ENCODE assay signal across 1 cellular context in genomic region chr20:8144282-8145245, GRCh38.
A peak's percentile ranks its signal among the peaks of the same experiment; 100 is the strongest.
TF ChIP-seq lines count a peak whose summit lies in the region.

No MANE protein-coding gene starts in this region.

TF ChIP-seq in HepG2, 621 proteins besides CTCF, POLR2A, EP300 and RAD21 (continued from another document and continues in another):
- TF ChIP-seq, protein P1, sequence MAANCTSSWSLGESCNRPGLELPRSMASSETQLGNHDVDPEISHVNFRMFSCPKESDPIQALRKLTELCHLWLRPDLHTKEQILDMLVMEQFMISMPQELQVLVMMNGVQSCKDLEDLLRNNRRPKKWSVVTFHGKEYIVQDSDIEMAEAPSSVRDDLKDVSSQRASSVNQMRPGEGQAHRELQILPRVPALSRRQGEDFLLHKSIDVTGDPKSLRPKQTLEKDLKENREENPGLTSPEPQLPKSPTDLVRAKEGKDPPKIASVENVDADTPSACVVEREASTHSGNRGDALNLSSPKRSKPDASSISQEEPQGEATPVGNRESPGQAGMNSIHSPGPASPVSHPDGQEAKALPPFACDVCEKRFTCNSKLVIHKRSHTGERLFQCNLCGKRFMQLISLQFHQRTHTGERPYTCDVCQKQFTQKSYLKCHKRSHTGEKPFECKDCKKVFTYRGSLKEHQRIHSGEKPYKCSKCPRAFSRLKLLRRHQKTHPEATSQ (CRISPR knock-in tag; IDR thresholded peaks at IDR 0.05; ENCODE audit: borderline replicate concordance) = peak; percentile 92; the same call in 1 of the 2 replicates
- no peak; the same call in 1 of the 2 replicates for TF ChIP-seq ZNF891 (CRISPR knock-in tag; IDR thresholded peaks at IDR 0.05)
- peak; percentile 88 for TF ChIP-seq ESRRA (CRISPR knock-in tag; IDR thresholded peaks at IDR 0.05; ENCODE audit: low read depth)
- TF ChIP-seq ZNF460 (CRISPR knock-in tag; IDR thresholded peaks at IDR 0.05; ENCODE audit: borderline replicate concordance) = peak; percentile 71; the same call in 1 of the 2 replicates
- TF ChIP-seq ARID3A (IDR thresholded peaks at IDR 0.05; ENCODE audit: low read depth, low read length) = peak; percentile 100
- TF ChIP-seq ZNF510 (CRISPR knock-in tag; IDR thresholded peaks at IDR 0.05; ENCODE audit: low read depth) = peak; percentile 89; the same call in 1 of the 2 replicates
- TF ChIP-seq THRA (CRISPR knock-in tag; IDR thresholded peaks at IDR 0.05; ENCODE audit: borderline replicate concordance) = peak; percentile 91
- TF ChIP-seq, protein P2, sequence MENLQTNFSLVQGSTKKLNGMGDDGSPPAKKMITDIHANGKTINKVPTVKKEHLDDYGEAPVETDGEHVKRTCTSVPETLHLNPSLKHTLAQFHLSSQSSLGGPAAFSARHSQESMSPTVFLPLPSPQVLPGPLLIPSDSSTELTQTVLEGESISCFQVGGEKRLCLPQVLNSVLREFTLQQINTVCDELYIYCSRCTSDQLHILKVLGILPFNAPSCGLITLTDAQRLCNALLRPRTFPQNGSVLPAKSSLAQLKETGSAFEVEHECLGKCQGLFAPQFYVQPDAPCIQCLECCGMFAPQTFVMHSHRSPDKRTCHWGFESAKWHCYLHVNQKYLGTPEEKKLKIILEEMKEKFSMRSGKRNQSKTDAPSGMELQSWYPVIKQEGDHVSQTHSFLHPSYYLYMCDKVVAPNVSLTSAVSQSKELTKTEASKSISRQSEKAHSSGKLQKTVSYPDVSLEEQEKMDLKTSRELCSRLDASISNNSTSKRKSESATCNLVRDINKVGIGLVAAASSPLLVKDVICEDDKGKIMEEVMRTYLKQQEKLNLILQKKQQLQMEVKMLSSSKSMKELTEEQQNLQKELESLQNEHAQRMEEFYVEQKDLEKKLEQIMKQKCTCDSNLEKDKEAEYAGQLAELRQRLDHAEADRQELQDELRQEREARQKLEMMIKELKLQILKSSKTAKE (CRISPR knock-in tag; IDR thresholded peaks at IDR 0.05; ENCODE audit: borderline replicate concordance) = peak; percentile 98
- TF ChIP-seq, protein P3, sequence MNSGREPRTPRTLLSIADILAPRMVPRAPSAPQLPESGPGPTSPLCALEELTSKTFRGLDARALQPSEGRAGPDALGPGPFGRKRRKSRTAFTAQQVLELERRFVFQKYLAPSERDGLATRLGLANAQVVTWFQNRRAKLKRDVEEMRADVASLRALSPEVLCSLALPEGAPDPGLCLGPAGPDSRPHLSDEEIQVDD (CRISPR knock-in tag; IDR thresholded peaks at IDR 0.05; ENCODE audit: borderline replicate concordance) = no peak
- TF ChIP-seq, protein P4, sequence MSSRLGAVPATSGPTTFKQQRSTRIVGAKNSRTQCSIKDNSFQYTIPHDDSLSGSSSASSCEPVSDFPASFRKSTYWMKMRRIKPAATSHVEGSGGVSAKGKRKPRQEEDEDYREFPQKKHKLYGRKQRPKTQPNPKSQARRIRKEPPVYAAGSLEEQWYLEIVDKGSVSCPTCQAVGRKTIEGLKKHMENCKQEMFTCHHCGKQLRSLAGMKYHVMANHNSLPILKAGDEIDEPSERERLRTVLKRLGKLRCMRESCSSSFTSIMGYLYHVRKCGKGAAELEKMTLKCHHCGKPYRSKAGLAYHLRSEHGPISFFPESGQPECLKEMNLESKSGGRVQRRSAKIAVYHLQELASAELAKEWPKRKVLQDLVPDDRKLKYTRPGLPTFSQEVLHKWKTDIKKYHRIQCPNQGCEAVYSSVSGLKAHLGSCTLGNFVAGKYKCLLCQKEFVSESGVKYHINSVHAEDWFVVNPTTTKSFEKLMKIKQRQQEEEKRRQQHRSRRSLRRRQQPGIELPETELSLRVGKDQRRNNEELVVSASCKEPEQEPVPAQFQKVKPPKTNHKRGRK (CRISPR knock-in tag; IDR thresholded peaks at IDR 0.05) = peak; percentile 80; the same call in 1 of the 2 replicates
- TF ChIP-seq KLF13 (CRISPR knock-in tag; IDR thresholded peaks at IDR 0.05) = no peak
- peak; percentile 84; the same call in 1 of the 2 replicates for TF ChIP-seq ZHX1 (CRISPR knock-in tag; IDR thresholded peaks at IDR 0.05; ENCODE audit: low read depth)
- peak; percentile 2; the same call in 1 of the 2 replicates for TF ChIP-seq ATRX (CRISPR knock-in tag; IDR thresholded peaks at IDR 0.05; ENCODE audit: borderline replicate concordance)
- TF ChIP-seq MIER3 (CRISPR knock-in tag; IDR thresholded peaks at IDR 0.05; ENCODE audit: borderline replicate concordance) = peak; percentile 100
- TF ChIP-seq KLF11 (CRISPR knock-in tag; IDR thresholded peaks at IDR 0.05) = peak; percentile 98
- no peak for TF ChIP-seq FOXM1 (CRISPR knock-in tag; IDR thresholded peaks at IDR 0.05)
- no peak for TF ChIP-seq ZNF704 (CRISPR knock-in tag; IDR thresholded peaks at IDR 0.05; ENCODE audit: borderline replicate concordance)
- peak; percentile 95 for TF ChIP-seq MAX (IDR thresholded peaks at IDR 0.05)
- TF ChIP-seq, protein P5, sequence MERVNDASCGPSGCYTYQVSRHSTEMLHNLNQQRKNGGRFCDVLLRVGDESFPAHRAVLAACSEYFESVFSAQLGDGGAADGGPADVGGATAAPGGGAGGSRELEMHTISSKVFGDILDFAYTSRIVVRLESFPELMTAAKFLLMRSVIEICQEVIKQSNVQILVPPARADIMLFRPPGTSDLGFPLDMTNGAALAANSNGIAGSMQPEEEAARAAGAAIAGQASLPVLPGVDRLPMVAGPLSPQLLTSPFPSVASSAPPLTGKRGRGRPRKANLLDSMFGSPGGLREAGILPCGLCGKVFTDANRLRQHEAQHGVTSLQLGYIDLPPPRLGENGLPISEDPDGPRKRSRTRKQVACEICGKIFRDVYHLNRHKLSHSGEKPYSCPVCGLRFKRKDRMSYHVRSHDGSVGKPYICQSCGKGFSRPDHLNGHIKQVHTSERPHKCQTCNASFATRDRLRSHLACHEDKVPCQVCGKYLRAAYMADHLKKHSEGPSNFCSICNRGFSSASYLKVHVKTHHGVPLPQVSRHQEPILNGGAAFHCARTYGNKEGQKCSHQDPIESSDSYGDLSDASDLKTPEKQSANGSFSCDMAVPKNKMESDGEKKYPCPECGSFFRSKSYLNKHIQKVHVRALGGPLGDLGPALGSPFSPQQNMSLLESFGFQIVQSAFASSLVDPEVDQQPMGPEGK (CRISPR knock-in tag; IDR thresholded peaks at IDR 0.05) = peak; percentile 91
- TF ChIP-seq, protein P6, sequence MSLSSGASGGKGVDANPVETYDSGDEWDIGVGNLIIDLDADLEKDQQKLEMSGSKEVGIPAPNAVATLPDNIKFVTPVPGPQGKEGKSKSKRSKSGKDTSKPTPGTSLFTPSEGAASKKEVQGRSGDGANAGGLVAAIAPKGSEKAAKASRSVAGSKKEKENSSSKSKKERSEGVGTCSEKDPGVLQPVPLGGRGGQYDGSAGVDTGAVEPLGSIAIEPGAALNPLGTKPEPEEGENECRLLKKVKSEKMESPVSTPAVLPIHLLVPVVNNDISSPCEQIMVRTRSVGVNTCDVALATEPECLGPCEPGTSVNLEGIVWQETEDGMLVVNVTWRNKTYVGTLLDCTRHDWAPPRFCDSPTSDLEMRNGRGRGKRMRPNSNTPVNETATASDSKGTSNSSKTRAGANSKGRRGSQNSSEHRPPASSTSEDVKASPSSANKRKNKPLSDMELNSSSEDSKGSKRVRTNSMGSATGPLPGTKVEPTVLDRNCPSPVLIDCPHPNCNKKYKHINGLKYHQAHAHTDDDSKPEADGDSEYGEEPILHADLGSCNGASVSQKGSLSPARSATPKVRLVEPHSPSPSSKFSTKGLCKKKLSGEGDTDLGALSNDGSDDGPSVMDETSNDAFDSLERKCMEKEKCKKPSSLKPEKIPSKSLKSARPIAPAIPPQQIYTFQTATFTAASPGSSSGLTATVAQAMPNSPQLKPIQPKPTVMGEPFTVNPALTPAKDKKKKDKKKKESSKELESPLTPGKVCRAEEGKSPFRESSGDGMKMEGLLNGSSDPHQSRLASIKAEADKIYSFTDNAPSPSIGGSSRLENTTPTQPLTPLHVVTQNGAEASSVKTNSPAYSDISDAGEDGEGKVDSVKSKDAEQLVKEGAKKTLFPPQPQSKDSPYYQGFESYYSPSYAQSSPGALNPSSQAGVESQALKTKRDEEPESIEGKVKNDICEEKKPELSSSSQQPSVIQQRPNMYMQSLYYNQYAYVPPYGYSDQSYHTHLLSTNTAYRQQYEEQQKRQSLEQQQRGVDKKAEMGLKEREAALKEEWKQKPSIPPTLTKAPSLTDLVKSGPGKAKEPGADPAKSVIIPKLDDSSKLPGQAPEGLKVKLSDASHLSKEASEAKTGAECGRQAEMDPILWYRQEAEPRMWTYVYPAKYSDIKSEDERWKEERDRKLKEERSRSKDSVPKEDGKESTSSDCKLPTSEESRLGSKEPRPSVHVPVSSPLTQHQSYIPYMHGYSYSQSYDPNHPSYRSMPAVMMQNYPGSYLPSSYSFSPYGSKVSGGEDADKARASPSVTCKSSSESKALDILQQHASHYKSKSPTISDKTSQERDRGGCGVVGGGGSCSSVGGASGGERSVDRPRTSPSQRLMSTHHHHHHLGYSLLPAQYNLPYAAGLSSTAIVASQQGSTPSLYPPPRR (CRISPR knock-in tag; IDR thresholded peaks at IDR 0.05; ENCODE audit: borderline replicate concordance) = peak; percentile 97
- no peak for TF ChIP-seq ZBTB46 (CRISPR knock-in tag; IDR thresholded peaks at IDR 0.05; ENCODE audit: borderline replicate concordance)
- TF ChIP-seq, protein P7, sequence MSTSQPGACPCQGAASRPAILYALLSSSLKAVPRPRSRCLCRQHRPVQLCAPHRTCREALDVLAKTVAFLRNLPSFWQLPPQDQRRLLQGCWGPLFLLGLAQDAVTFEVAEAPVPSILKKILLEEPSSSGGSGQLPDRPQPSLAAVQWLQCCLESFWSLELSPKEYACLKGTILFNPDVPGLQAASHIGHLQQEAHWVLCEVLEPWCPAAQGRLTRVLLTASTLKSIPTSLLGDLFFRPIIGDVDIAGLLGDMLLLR (CRISPR knock-in tag; IDR thresholded peaks at IDR 0.05) = no peak
- TF ChIP-seq NR2F1 (CRISPR knock-in tag; IDR thresholded peaks at IDR 0.05) = peak; percentile 90 to 97
- TF ChIP-seq ATF7-NPFF (CRISPR knock-in tag; IDR thresholded peaks at IDR 0.05; ENCODE audit: low read depth) = peak; percentile 65
